ENCODE assay signal across 11 cellular contexts in genomic region chr12:13206560-13206897, GRCh38. TPM values are rescaled to one million over a fixed set of nuclear protein-coding genes. Genes with fewer than 3 reads are reported as not detected.
DNase-seq lines count a peak whose midpoint lies in the region; ATAC-seq and TF ChIP-seq lines count a peak whose summit lies in the region.
"Had no signal": no experiment of that assay in that cellular context is flagged by ENCODE, and none has a peak within 500 bp of the region (broad histone marks: within the 10 kb centered on the region; RNA-seq: fewer than 3 reads in every experiment).

No MANE protein-coding gene starts in this region.

- peak overlapping the region; percentile 46 for H3K4me2 ChIP-seq in BLaER1
- H3K4me2 ChIP-seq in Karpas-422 (ENCODE audit: low read depth, low read length, poor library complexity, severe bottlenecking) = no peak overlapping the region

- H3K27ac ChIP-seq in BLaER1 (no peak overlapping the region), Karpas-422 (ENCODE audit: low read length) (no peak overlapping the region), esophagus muscularis mucosa (replicated peaks in 1 of 4) (peak overlapping the region in 2 of 4 donors; percentile 13 to 55)
- H3K27ac ChIP-seq in CD4-positive, alpha-beta T cell (ENCODE audit: low read depth, low read length) = no peak overlapping the region

- no peaks in the 10 kb centered on the region for H3K79me2 ChIP-seq in Karpas-422 (ENCODE audit: low read length)

- H3K4me1 ChIP-seq in BLaER1 (peaks cover 15% of the 10 kb centered on the region), Karpas-422 (ENCODE audit: low read length) (peaks cover 35% of the 10 kb centered on the region), neuron (ENCODE audit: insufficient read depth, low read length) (peaks cover 40% of the 10 kb centered on the region), esophagus muscularis mucosa (peaks cover 63 to 94% (median 82%) of the 10 kb centered on the region in 4 donors)

- intact Hi-C loops in MCF 10A (cut with micrococcal nuclease) = no loop called here
- intact Hi-C loops in esophagus muscularis mucosa (cut with DNase I) = loop anchor here (10.0 kb wide), 1 partner anchor 182 kb away; no protein-coding TSS in a partner anchor
- intact Hi-C loops in CD4-positive, alpha-beta T cell (cut with DNase I, micrococcal nuclease) = no loop called here

- no peak for ATAC-seq in CD4-positive, alpha-beta T cell (ENCODE audit: poor library complexity)
- ATAC-seq in GM19351 (IDR thresholded peaks at IDR 0.05; ENCODE audit: unreplicated experiment) = no peak
- ATAC-seq: K562, left ventricle myocardium superior had no signal

- no peak overlapping the region for H3K4me3 ChIP-seq in BLaER1
- no peak overlapping the region for H3K4me3 ChIP-seq in Karpas-422 (ENCODE audit: low read length)
- H3K4me3 ChIP-seq in neuron (ENCODE audit: low read length) = no peak overlapping the region
- H3K4me3 ChIP-seq in esophagus muscularis mucosa = no peak overlapping the region
- H3K4me3 ChIP-seq: K562 had no signal

- H3K4me1 Mint-ChIP-seq in MCF 10A (ENCODE audit: insufficient read depth, unreplicated experiment) = peaks cover 66% of the 10 kb centered on the region
- H3K4me1 Mint-ChIP-seq in CD4-positive, alpha-beta T cell (ENCODE audit: low read depth) = peaks cover 12% of the 10 kb centered on the region

- TF ChIP-seq CTCF in MCF 10A (IDR thresholded peaks at IDR 0.05; ENCODE audit: unreplicated experiment) (no peak), esophagus muscularis mucosa (IDR thresholded peaks at IDR 0.05) (no peak)
- no peak for TF ChIP-seq CTCF in CD4-positive, alpha-beta T cell (IDR thresholded peaks at IDR 0.05)

- peaks cover 19% of the 10 kb centered on the region for H3K36me3 Mint-ChIP-seq in MCF 10A (ENCODE audit: insufficient read depth, unreplicated experiment)
- no peaks in the 10 kb centered on the region for H3K36me3 Mint-ChIP-seq in CD4-positive, alpha-beta T cell (ENCODE audit: low read depth)

- no peaks in the 10 kb centered on the region for H3K9me3 ChIP-seq in BLaER1
- no peaks in the 10 kb centered on the region for H3K9me3 ChIP-seq in Karpas-422 (ENCODE audit: low read length)
- no peaks in the 10 kb centered on the region for H3K9me3 ChIP-seq in neuron (ENCODE audit: low read length)
- H3K9me3 ChIP-seq in esophagus muscularis mucosa = no peaks in the 10 kb centered on the region
- H3K9me3 ChIP-seq in CD4-positive, alpha-beta T cell (ENCODE audit: control insufficient read depth, low read length) = no peaks in the 10 kb centered on the region

- TF ChIP-seq POLR2A in esophagus muscularis mucosa (IDR thresholded peaks at IDR 0.05; ENCODE audit: low read depth) = no peak

- no peak for TF ChIP-seq EP300 in esophagus muscularis mucosa (IDR thresholded peaks at IDR 0.05)

- H3K9me3 Mint-ChIP-seq in MCF 10A (ENCODE audit: unreplicated experiment) = no peaks in the 10 kb centered on the region
- no peaks in the 10 kb centered on the region for H3K9me3 Mint-ChIP-seq in CD4-positive, alpha-beta T cell

- no peaks in the 10 kb centered on the region for H4K20me1 ChIP-seq in BLaER1
- no peaks in the 10 kb centered on the region for H4K20me1 ChIP-seq in Karpas-422 (ENCODE audit: insufficient read depth, low read depth, low read length)

- peak overlapping the region; percentile 3 for H3K4me3 Mint-ChIP-seq in MCF 10A (ENCODE audit: unreplicated experiment)
- no peak overlapping the region for H3K4me3 Mint-ChIP-seq in CD4-positive, alpha-beta T cell

- no TSS peak for BruUV-seq in MCF 10A (replicated peaks; lab: Mats Ljungman, UMichigan)

- POLR2A ChIA-PET in MCF 10A (lab: Yijun Ruan, JAX) = interaction anchor here (0.6 to 20.9 kb wide), 6 partner anchors 8 to 1101 kb away, joined by 3 to 243 read pairs (median 4); partner anchors contain the start of genes EMP1 and GSG1
- POLR2A ChIA-PET in CD4-positive, alpha-beta T cell (lab: Charles Lee) = interaction anchor here (0.9 kb wide), 1 partner anchor 11 kb away, joined by 4 read pairs; the partner anchor contains the start of gene EMP1

- 70% methylated on average over 1 of the region's 1 CpG for WGBS in esophagus muscularis mucosa

- H3K36me3 ChIP-seq in BLaER1 = no peaks in the 10 kb centered on the region
- no peaks in the 10 kb centered on the region for H3K36me3 ChIP-seq in Karpas-422 (ENCODE audit: insufficient read depth, low read length)
- H3K36me3 ChIP-seq in neuron (ENCODE audit: insufficient read depth, low read length) = no peaks in the 10 kb centered on the region
- peaks cover 0 to 11% (median 1%) of the 10 kb centered on the region in 4 donors for H3K36me3 ChIP-seq in esophagus muscularis mucosa

- no peak overlapping the region for H2AFZ ChIP-seq in Karpas-422 (ENCODE audit: low read length)
- peak overlapping the region; percentile 12 for H2AFZ ChIP-seq in neuron (ENCODE audit: low read depth, low read length)

- no peak overlapping the region for H3K9ac ChIP-seq in BLaER1
- no peak overlapping the region for H3K9ac ChIP-seq in Karpas-422 (ENCODE audit: low read length)

- no peaks in the 10 kb centered on the region for H3K27me3 Mint-ChIP-seq in MCF 10A (ENCODE audit: insufficient read depth, unreplicated experiment)
- H3K27me3 Mint-ChIP-seq in CD4-positive, alpha-beta T cell = no peaks in the 10 kb centered on the region

- CTCF ChIA-PET in MCF 10A (lab: Yijun Ruan, JAX) = interaction anchor here (0.6 to 11.2 kb wide), 13 partner anchors 9 to 222 kb away, joined by 3 to 154 read pairs (median 4); partner anchors contain the start of genes EMP1 and GSG1
- CTCF ChIA-PET in CD4-positive, alpha-beta T cell (lab: Charles Lee) = no interaction called here

- H3K27ac Mint-ChIP-seq in MCF 10A (ENCODE audit: low read depth, unreplicated experiment) = peak overlapping the region; percentile 75
- no peak overlapping the region for H3K27ac Mint-ChIP-seq in CD4-positive, alpha-beta T cell

- no peaks in the 10 kb centered on the region for H3K27me3 ChIP-seq in BLaER1
- H3K27me3 ChIP-seq in Karpas-422 (ENCODE audit: low read length) = no peaks in the 10 kb centered on the region
- H3K27me3 ChIP-seq in neuron (ENCODE audit: insufficient read depth, low read length) = no peaks in the 10 kb centered on the region
- peaks cover 0 to 10% (median 0%) of the 10 kb centered on the region in 4 donors for H3K27me3 ChIP-seq in esophagus muscularis mucosa
- H3K27me3 ChIP-seq in CD4-positive, alpha-beta T cell (ENCODE audit: control insufficient read depth, insufficient read depth, low read length) = no peaks in the 10 kb centered on the region

- H3K9me2 ChIP-seq in Karpas-422 (replicated peaks; ENCODE audit: insufficient read depth, low read length) = no peaks in the 10 kb centered on the region

- peak; percentile 45 for DNase-seq in Karpas-422
- DNase-seq in MCF 10A (ENCODE audit: unreplicated experiment) = no peak
- no peak for DNase-seq in esophagus muscularis mucosa (ENCODE audit: extremely low spot score)
- DNase-seq in CD4-positive, alpha-beta T cell = no peak
- no peak for DNase-seq in iPS-NIHi7 (ENCODE audit: extremely low spot score)
- DNase-seq: activated effector memory CD4-positive, alpha-beta T cell treated with Interleukin-2 at 50 U/mL for 16 hours; left ventricle myocardium superior had no signal

RNA-seq across cellular contexts. Expression of gene EMP1, which starts 10.0 kb away (rescaled TPM):
- total RNA-seq in Karpas-422 (2014; rRNA removed; shearing (Covaris generic); ENCODE audit: low replicate concordance) = not detected in 2 replicates
- total RNA-seq in MCF 10A (2022) (193 and 230 TPM in 2 replicates), esophagus muscularis mucosa (100 to 1,000 TPM in 1 of 4 donors, 10 to 100 TPM in 3; 42.8 to 425 (median 63.0) TPM)
- 1 to 10 TPM; 9.0 to 9.1 TPM for total RNA-seq in CD4-positive, alpha-beta T cell

Comparison
In these comparisons a context has a peak if more than half of its experiments do, and no peak if none do; other contexts are left out.
1. RNA of gene EMP1, which starts 10.0 kb away (total RNA-seq): 193 to 230 TPM in MCF 10A and 42.8 to 425 TPM in esophagus muscularis mucosa; 9.0 to 9.1 TPM in CD4-positive, alpha-beta T cell and not detected in Karpas-422; every median in the first group is over 4 times any median in the second.